Comparison of ENCODE assay signal across 10 cellular contexts in genomic region chr2:17148298-17149228, GRCh38.
A peak's percentile ranks its signal among the peaks of the same experiment; 100 is the strongest.
DNase-seq lines count a peak whose midpoint lies in the region; ATAC-seq and TF ChIP-seq lines count a peak whose summit lies in the region.
"Had no signal": no experiment of that assay in that cellular context is flagged by ENCODE, and none has a peak within 500 bp of the region (broad histone marks: within the 10 kb centered on the region; RNA-seq: fewer than 3 reads in every experiment).

No MANE protein-coding gene starts in this region.

- 52% methylated on average over 8 of the region's 8 CpGs for WGBS in suprapubic skin

- no peak overlapping the region for H3K4me3 ChIP-seq in suprapubic skin
- H3K4me3 ChIP-seq: gastrocnemius medialis had no signal

- H3K27ac ChIP-seq in suprapubic skin = no peak overlapping the region
- H3K27ac ChIP-seq: gastrocnemius medialis had no signal

- H3K4me1 ChIP-seq in suprapubic skin = no peaks in the 10 kb centered on the region
- H3K4me1 ChIP-seq: gastrocnemius medialis had no signal

- DNase-seq in GM10266 (ENCODE audit: extremely low spot score) (no peak), LHCN-M2 (ENCODE audit: low read depth) (peak; percentile 44), astrocyte of the hippocampus (ENCODE audit: low read depth, low spot score) (peak; percentile 45), midbrain (lab: John Stamatoyannopoulos, UW) (peak; percentile 2), suprapubic skin (ENCODE audit: low spot score in 2 of 2) (no peak), NCI-H1694 treated with DMSO at 0.1 percent for 48 hours (lab: John Stamatoyannopoulos, UW) (no peak), epidermal melanocyte (ENCODE audit: insufficient read length, low spot score) (no peak)
- DNase-seq: gastrocnemius medialis, GOT3 had no signal

- no peaks in the 10 kb centered on the region for H3K36me3 ChIP-seq in suprapubic skin
- H3K36me3 ChIP-seq: gastrocnemius medialis had no signal

- no peaks in the 10 kb centered on the region for H3K9me3 ChIP-seq in suprapubic skin
- H3K9me3 ChIP-seq: gastrocnemius medialis had no signal

- no peaks in the 10 kb centered on the region for H3K27me3 ChIP-seq in suprapubic skin
- H3K27me3 ChIP-seq: gastrocnemius medialis had no signal

- no peak for ATAC-seq in HG03378 (IDR thresholded peaks at IDR 0.05; ENCODE audit: unreplicated experiment)
- ATAC-seq: gastrocnemius medialis had no signal

- TF ChIP-seq EP300 in suprapubic skin (IDR thresholded peaks at IDR 0.05) = no peak

- TF ChIP-seq CTCF in GM10266 (IDR thresholded peaks at IDR 0.05; ENCODE audit: control insufficient read depth, insufficient read depth, low read depth, missing control alignments) (peak; percentile 26), suprapubic skin (IDR thresholded peaks at IDR 0.05) (peak in 1 of 2 donors; percentile 5)

- TF ChIP-seq POLR2A in suprapubic skin (IDR thresholded peaks at IDR 0.05) = no peak

Comparison
In these comparisons a context has a peak if more than half of its experiments do, and no peak if none do; other contexts are left out.
1. DNase-seq: peak in LHCN-M2 (single experiment), astrocyte of the hippocampus (single experiment) and midbrain (single experiment); none in GM10266 (single experiment), suprapubic skin (0 of 2), NCI-H1694 treated with DMSO at 0.1 percent for 48 hours (single experiment) and epidermal melanocyte (single experiment).